ENCODE assay signal across 9 cellular contexts in the genomic region with DNA sequence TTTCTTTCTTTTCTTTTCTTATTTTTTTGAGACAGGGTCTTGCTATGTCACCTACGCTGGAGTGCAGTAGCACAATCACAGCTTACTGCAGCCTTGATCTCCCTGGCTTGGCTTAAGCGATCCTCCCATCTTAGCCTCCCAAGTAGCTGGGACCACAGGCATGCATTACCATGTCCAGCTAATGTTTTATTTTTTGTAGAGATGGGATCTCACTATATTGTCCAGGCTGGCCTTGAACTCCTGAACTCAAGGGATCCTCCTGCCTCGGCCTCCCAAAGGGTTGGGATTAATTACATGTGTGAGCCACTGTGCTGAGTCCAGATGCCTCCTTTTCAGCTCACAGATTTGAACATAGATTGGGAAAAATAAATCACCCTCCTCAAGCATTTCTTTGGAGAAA.
"Had no signal": no experiment of that assay in that cellular context is flagged by ENCODE, and none has a peak within 500 bp of the region (broad histone marks: within the 10 kb centered on the region; RNA-seq: fewer than 3 reads in every experiment).

No MANE protein-coding gene starts in this region.

- H3K9me3 ChIP-seq: HAP-1 had no signal

- H3K27ac ChIP-seq: GM23248, HL-60 had no signal

- H2AFZ ChIP-seq: GM23248 had no signal

- H3K36me3 ChIP-seq: HAP-1 had no signal

- H3K4me3 ChIP-seq: GM23248, HAP-1 had no signal

- H3K4me3 Mint-ChIP-seq: HFFc6, IgD-negative memory B cell had no signal

- H3K9ac ChIP-seq: GM23248 had no signal

- H3K27ac Mint-ChIP-seq: HFFc6, IgD-negative memory B cell had no signal

- H3K27me3 Mint-ChIP-seq: IgD-negative memory B cell had no signal

- ATAC-seq: HCT116 had no signal

- H3K4me1 ChIP-seq: HAP-1 had no signal

- DNase-seq: GM23248, GOT3, H7, HFFc6, KG1 had no signal
